19 cellular contexts compared by ENCODE assay signal in the genomic region with DNA sequence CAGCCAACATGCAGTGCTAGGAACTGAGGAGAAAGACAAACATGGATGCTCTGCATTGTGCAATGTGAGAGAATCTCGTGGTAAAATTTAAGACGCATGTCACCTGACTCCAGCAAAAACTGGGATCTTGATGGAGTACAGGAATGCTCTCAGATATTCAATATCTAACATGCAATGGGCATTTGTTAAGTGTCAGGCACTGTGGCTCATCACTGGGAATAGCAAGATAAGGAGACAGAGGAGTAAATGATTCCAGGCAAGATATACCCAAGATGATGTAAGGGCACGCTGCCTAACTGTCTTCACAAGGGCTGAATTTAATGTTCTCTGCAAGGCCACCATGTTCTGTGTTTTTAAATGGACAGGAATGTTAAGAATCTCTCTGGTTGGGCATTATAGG.
"Had no signal": no experiment of that assay in that cellular context is flagged by ENCODE, and none has a peak within 500 bp of the region (broad histone marks: within the 10 kb centered on the region; RNA-seq: fewer than 3 reads in every experiment).

No MANE protein-coding gene starts in this region.

- H3K4me1 Mint-ChIP-seq: stimulated activated memory B cell treated with anti-CD40 and anti-IgM and Interleukin-4, amounts not matched to agents 10 μg/mL and 1 μg/mL and 100 μg/mL, for 72 hours had no signal

- H3K4me1 ChIP-seq: sigmoid colon, tibial artery had no signal

- H3K9me3 ChIP-seq: prostate gland, right atrium auricular region, sigmoid colon, testis, tibial artery had no signal

- H3K9me3 Mint-ChIP-seq: effector memory CD8-positive, alpha-beta T cell; naive thymus-derived CD4-positive, alpha-beta T cell; nephron; stimulated activated memory B cell treated with anti-CD40 and anti-IgM and Interleukin-4, amounts not matched to agents 10 μg/mL and 1 μg/mL and 100 μg/mL, for 72 hours; type B pancreatic cell had no signal

- H3K27me3 ChIP-seq: right atrium auricular region, sigmoid colon, testis, tibial artery had no signal

- H3K36me3 Mint-ChIP-seq: naive thymus-derived CD4-positive, alpha-beta T cell; stimulated activated memory B cell treated with anti-CD40 and anti-IgM and Interleukin-4, amounts not matched to agents 10 μg/mL and 1 μg/mL and 100 μg/mL, for 72 hours; type B pancreatic cell had no signal

- H3K27ac Mint-ChIP-seq: effector memory CD8-positive, alpha-beta T cell; naive thymus-derived CD4-positive, alpha-beta T cell; nephron; stimulated activated memory B cell treated with anti-CD40 and anti-IgM and Interleukin-4, amounts not matched to agents 10 μg/mL and 1 μg/mL and 100 μg/mL, for 72 hours; type B pancreatic cell had no signal

- H3K4me3 Mint-ChIP-seq: effector memory CD8-positive, alpha-beta T cell; naive thymus-derived CD4-positive, alpha-beta T cell; nephron; stimulated activated memory B cell treated with anti-CD40 and anti-IgM and Interleukin-4, amounts not matched to agents 10 μg/mL and 1 μg/mL and 100 μg/mL, for 72 hours; type B pancreatic cell had no signal

- DNase-seq: cortex of kidney; effector memory CD8-positive, alpha-beta T cell; erythroblast; head of caudate nucleus; mesenchymal stem cell; midbrain; naive thymus-derived CD4-positive, alpha-beta T cell; nucleus accumbens; sigmoid colon; stimulated activated CD4-positive, alpha-beta T cell treated with anti-CD3 and anti-CD28 coated beads, Interleukin-4, amount 100 ng/mL, for 4 hours; stimulated activated naive CD8-positive, alpha-beta T cell treated with anti-CD3 and anti-CD28 coated beads, Interleukin-15, Interleukin-2, amounts not matched to agents 100 U/mL and 50 U/mL, for 24 hours; substantia nigra; testis; tibial artery had no signal

- H3K27ac ChIP-seq: prostate gland, sigmoid colon, testis, tibial artery had no signal

- H3K36me3 ChIP-seq: prostate gland, right atrium auricular region, sigmoid colon, tibial artery had no signal

- H3K4me3 ChIP-seq: prostate gland, right atrium auricular region, sigmoid colon, testis, tibial artery had no signal

- H3K27me3 Mint-ChIP-seq: stimulated activated memory B cell treated with anti-CD40 and anti-IgM and Interleukin-4, amounts not matched to agents 10 μg/mL and 1 μg/mL and 100 μg/mL, for 72 hours had no signal
